24 cellular contexts compared by ENCODE assay signal in the genomic region with DNA sequence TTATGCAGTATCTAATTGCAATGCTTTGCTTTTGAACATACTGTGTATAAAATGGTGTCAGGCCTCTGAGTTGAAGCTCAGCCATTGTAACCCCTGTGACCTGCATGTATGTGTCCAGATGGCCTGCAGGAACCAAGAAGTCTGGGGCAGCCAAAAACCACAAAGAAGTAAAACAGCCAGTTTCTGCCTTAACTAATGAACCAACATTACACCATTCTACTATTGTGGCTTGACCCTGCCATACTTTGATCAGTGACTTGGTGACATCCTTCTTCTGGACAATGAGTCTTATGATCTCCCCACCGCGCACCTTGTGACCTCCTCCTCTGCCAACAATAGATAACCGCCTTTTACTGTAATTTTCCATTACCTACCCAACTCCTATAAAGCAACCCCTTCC.
"Had no signal": no experiment of that assay in that cellular context is flagged by ENCODE, and none has a peak within 500 bp of the region (broad histone marks: within the 10 kb centered on the region; RNA-seq: fewer than 3 reads in every experiment).

No MANE protein-coding gene starts in this region.

- H3K27me3 Mint-ChIP-seq: IgD-negative memory B cell had no signal

- H3K27ac Mint-ChIP-seq: IgD-negative memory B cell, T-cell had no signal

- FAIRE-seq: K562 had no signal

- H3K36me3 Mint-ChIP-seq: IgD-negative memory B cell, T-cell had no signal

- DNase-seq: Kasumi-1; MM.1S; NCI-H1048; NCI-H1105; NCI-H1417; NCI-H1436 treated with DMSO at 0.1 percent for 48 hours; NCI-H1694; NCI-H187 treated with DMSO at 0.1 percent for 48 hours; NCI-H2029 treated with DMSO at 0.1 percent for 48 hours; NCI-H2171 treated with DMSO at 0.1 percent for 48 hours; NCI-H345; NCI-H446 treated with DMSO at 0.1 percent for 48 hours; NCI-H510A treated with DMSO at 0.1 percent for 48 hours; NCI-H526 treated with DMSO at 0.1 percent for 48 hours; NCI-H748 treated with DMSO at 0.1 percent for 48 hours; NK-92 treated with Interleukin-12 subunit alpha and Interleukin-12 subunit beta, amount 100 ng/mL, for 24 hours; PC-9; Peyer's patch; SHP77; SK-N-SH; SW 1271; T-cell had no signal

- ATAC-seq: K562, T-cell had no signal

- H3K4me1 Mint-ChIP-seq: T-cell had no signal

- H3K4me3 Mint-ChIP-seq: IgD-negative memory B cell, T-cell had no signal
